12 cellular contexts compared by ENCODE assay signal in the genomic region with DNA sequence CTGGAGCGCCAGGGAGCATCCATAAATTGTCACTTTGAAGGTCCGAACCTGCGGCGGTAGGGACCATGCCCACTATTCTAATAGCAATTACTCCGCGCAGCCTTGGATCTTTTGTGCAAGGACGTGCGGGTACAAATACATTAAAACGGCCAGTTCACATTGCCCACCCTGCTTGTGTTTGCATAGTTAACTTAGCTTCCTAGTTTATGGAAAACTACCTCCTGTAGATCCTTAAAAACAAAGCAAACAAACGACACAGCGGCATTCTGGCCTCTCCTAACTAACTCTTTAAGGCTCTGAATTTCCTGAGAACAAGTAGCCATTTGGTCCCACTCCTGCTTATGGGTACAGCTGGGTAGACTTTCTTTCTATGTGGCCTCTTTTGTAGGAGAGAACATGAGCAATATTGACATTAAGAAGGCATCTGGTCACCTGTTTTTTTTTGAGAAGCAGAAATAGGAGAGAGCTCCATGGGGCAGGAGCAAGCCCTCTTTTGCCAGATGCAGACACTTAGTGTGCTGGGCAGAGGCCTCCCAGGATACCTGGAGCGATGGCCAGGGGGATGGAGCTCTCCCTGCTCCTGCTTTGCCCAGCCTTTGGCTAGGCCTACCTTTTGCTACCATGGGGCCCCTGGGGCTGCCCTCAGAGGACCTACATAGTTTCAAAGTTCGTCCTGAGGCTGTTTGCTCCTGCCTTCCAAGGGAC. TPM values are rescaled to one million over a fixed set of nuclear protein-coding genes. Genes with fewer than 3 reads are reported as not detected.
DNase-seq lines count a peak whose midpoint lies in the region; ATAC-seq, FAIRE-seq and TF ChIP-seq lines count a peak whose summit lies in the region.
"Had no signal": no experiment of that assay in that cellular context is flagged by ENCODE, and none has a peak within 500 bp of the region (broad histone marks: within the 10 kb centered on the region; RNA-seq: fewer than 3 reads in every experiment).

No MANE protein-coding gene starts in this region.

- peaks cover 46% of the 10 kb centered on the region for H3K27me3 Mint-ChIP-seq in activated naive CD4-positive, alpha-beta T cell treated with anti-CD3 and anti-CD28 coated beads, Interleukin-2, amount 10 ng/mL, durations not matched to agents 7 days and 5 days

- no peaks in the 10 kb centered on the region for H3K9me3 Mint-ChIP-seq in activated naive CD4-positive, alpha-beta T cell treated with anti-CD3 and anti-CD28 coated beads, Interleukin-2, amount 10 ng/mL, durations not matched to agents 7 days and 5 days
- H3K9me3 Mint-ChIP-seq in activated naive CD4-positive, alpha-beta T cell treated with anti-CD3 and anti-CD28 coated beads, Interleukin-2, amount 50 U/mL, for 72 hours: no peaks in the 10 kb centered on the region

- H4K20me1 ChIP-seq in PC-9 (ENCODE audit: insufficient read depth) (peaks cover 11% of the 10 kb centered on the region), smooth muscle cell (ENCODE audit: low read depth) (peaks cover 11% of the 10 kb centered on the region)

- H3K27ac ChIP-seq in PC-9 (peak overlapping the region; percentile 100), epithelial cell of prostate (peak overlapping the region; percentile 95), smooth muscle cell (ENCODE audit: low read depth) (peak overlapping the region; percentile 86), kidney (ENCODE audit: low read depth in 2 of 2, low read length in 2 of 2) (no peak overlapping the region)
- H3K27ac ChIP-seq: transverse colon had no signal

- no TSS peak for BruUV-seq in PC-9 (replicated peaks; lab: Mats Ljungman, UMichigan)

- POLR2A ChIA-PET in PC-9 (lab: Charles Lee; ENCODE audit: unreplicated experiment): interaction anchor here (0.6 kb wide), 1 partner anchor 549 kb away, joined by 14 read pairs; no protein-coding TSS in a partner anchor

- ATAC-seq in activated naive CD4-positive, alpha-beta T cell treated with anti-CD3 and anti-CD28 coated beads, Interleukin-2, amount 50 U/mL, for 72 hours: no peak
- ATAC-seq in GM21447 (IDR thresholded peaks at IDR 0.05; ENCODE audit: unreplicated experiment): no peak
- ATAC-seq: left lobe of liver had no signal

- peaks cover 53% of the 10 kb centered on the region for H3K4me1 Mint-ChIP-seq in activated naive CD4-positive, alpha-beta T cell treated with anti-CD3 and anti-CD28 coated beads, Interleukin-2, amount 10 ng/mL, durations not matched to agents 7 days and 5 days

- H3K79me2 ChIP-seq in PC-9 (ENCODE audit: low read depth): peaks cover 40% of the 10 kb centered on the region
- peaks cover 26% of the 10 kb centered on the region for H3K79me2 ChIP-seq in smooth muscle cell (ENCODE audit: low read depth)

- H3K27ac Mint-ChIP-seq in activated naive CD4-positive, alpha-beta T cell treated with anti-CD3 and anti-CD28 coated beads, Interleukin-2, amount 10 ng/mL, durations not matched to agents 7 days and 5 days: peak overlapping the region; percentile 61
- peak overlapping the region in 1 of 2 donors; percentile 29 for H3K27ac Mint-ChIP-seq in activated naive CD4-positive, alpha-beta T cell treated with anti-CD3 and anti-CD28 coated beads, Interleukin-2, amount 50 U/mL, for 72 hours
- H3K27ac Mint-ChIP-seq: activated B cell treated with CpG ODN at 0.5 μM for 24 hours had no signal

- no peaks in the 10 kb centered on the region for H3K9me2 ChIP-seq in PC-9 (ENCODE audit: insufficient read depth)

- CTCF ChIA-PET in activated naive CD4-positive, alpha-beta T cell treated with anti-CD3 and anti-CD28 coated beads, Interleukin-2, amount 10 ng/mL, durations not matched to agents 7 days and 5 days (lab: Charles Lee): interaction anchor here (0.7 to 7.1 kb wide), 6 partner anchors 31 to 642 kb away, joined by 3 to 139 read pairs (median 4); a partner anchor contains a TSS
- CTCF ChIA-PET in PC-9 (lab: Charles Lee): interaction anchor here (0.6 to 1.7 kb wide), 10 partner anchors 9 to 633 kb away, joined by 3 to 15 read pairs (median 3); no protein-coding TSS in a partner anchor

- H3K9ac ChIP-seq in smooth muscle cell (ENCODE audit: low read depth) (peak overlapping the region; percentile 78), kidney (ENCODE audit: low read length in 2 of 2) (no peak overlapping the region)

- no peaks in the 10 kb centered on the region for H3K27me3 ChIP-seq in PC-9 (ENCODE audit: insufficient read depth, low read depth)
- no peaks in the 10 kb centered on the region for H3K27me3 ChIP-seq in smooth muscle cell (ENCODE audit: low read depth)

- peak overlapping the region; percentile 66 for H3K4me2 ChIP-seq in PC-9
- H3K4me2 ChIP-seq in smooth muscle cell: peak overlapping the region; percentile 92

- intact Hi-C loops in PC-9 (cut with micrococcal nuclease; ENCODE audit: unreplicated experiment) (no loop called here), kidney (cut with DNase I) (no loop called here)

- FAIRE-seq in kidney (lab: Jason Lieb, UNC): no peak

- H3K4me3 Mint-ChIP-seq in activated naive CD4-positive, alpha-beta T cell treated with anti-CD3 and anti-CD28 coated beads, Interleukin-2, amount 10 ng/mL, durations not matched to agents 7 days and 5 days: peak overlapping the region; percentile 90
- H3K4me3 Mint-ChIP-seq: activated B cell treated with CpG ODN at 0.5 μM for 24 hours had no signal

- H3K9me3 ChIP-seq in PC-9 (ENCODE audit: insufficient read depth, low read depth) (no peaks in the 10 kb centered on the region), smooth muscle cell (replicated peaks; ENCODE audit: low read depth) (no peaks in the 10 kb centered on the region), kidney (ENCODE audit: control insufficient read depth in 1 of 2, low read length in 2 of 2) (no peaks in the 10 kb centered on the region)
- H3K9me3 ChIP-seq: transverse colon had no signal

- H3K4me1 ChIP-seq in PC-9 (replicated peaks; ENCODE audit: insufficient read depth) (peaks cover 57% of the 10 kb centered on the region), smooth muscle cell (ENCODE audit: low read depth) (peaks cover 16% of the 10 kb centered on the region), kidney (ENCODE audit: control insufficient read depth in 1 of 2, insufficient read depth in 1 of 2, low read depth in 1 of 2, low read length in 2 of 2) (peaks cover 3 to 20% of the 10 kb centered on the region in 2 donors)

- H3K36me3 Mint-ChIP-seq in activated naive CD4-positive, alpha-beta T cell treated with anti-CD3 and anti-CD28 coated beads, Interleukin-2, amount 10 ng/mL, durations not matched to agents 7 days and 5 days: peaks cover 24% of the 10 kb centered on the region
- peaks cover 16 to 46% of the 10 kb centered on the region in 2 donors for H3K36me3 Mint-ChIP-seq in activated naive CD4-positive, alpha-beta T cell treated with anti-CD3 and anti-CD28 coated beads, Interleukin-2, amount 50 U/mL, for 72 hours

- WGBS in smooth muscle cell (ENCODE audit: low lambda C conversion rate): 34% methylated on average over 13 of the region's 13 CpGs

- DNase-seq in activated naive CD4-positive, alpha-beta T cell treated with anti-CD3 and anti-CD28 coated beads, Interleukin-2, amount 10 ng/mL, durations not matched to agents 7 days and 5 days: no peak
- no peak for DNase-seq in activated naive CD4-positive, alpha-beta T cell treated with anti-CD3 and anti-CD28 coated beads, Interleukin-2, amount 50 U/mL, for 72 hours (ENCODE audit: low spot score in 2 of 2)
- DNase-seq in PC-9: no peak
- no peak for DNase-seq in epithelial cell of prostate (ENCODE audit: low read depth, low spot score)
- DNase-seq in smooth muscle cell (lab: John Stamatoyannopoulos, UW; ENCODE audit: unreplicated experiment): no peak
- no peak for DNase-seq in MV-4-11 (lab: John Stamatoyannopoulos, UW)
- no peak for DNase-seq in kidney
- DNase-seq: activated B cell treated with CpG ODN at 0.5 μM for 24 hours, NCI-H2171, transverse colon had no signal

- peaks cover 19% of the 10 kb centered on the region for H3K36me3 ChIP-seq in PC-9 (ENCODE audit: low read depth)
- no peaks in the 10 kb centered on the region for H3K36me3 ChIP-seq in smooth muscle cell (ENCODE audit: low read depth)
- H3K36me3 ChIP-seq in kidney (ENCODE audit: control insufficient read depth in 1 of 2, insufficient read depth in 2 of 2, low read length in 2 of 2): no peaks in the 10 kb centered on the region
- H3K36me3 ChIP-seq: transverse colon had no signal

- H2AFZ ChIP-seq in PC-9: peak overlapping the region; percentile 69; the same call in 1 of the 2 replicates
- peak overlapping the region; percentile 72 for H2AFZ ChIP-seq in smooth muscle cell (ENCODE audit: low read depth)

- TF ChIP-seq CTCF in PC-9 (conservative IDR thresholded peaks at IDR 0.05): 0 out of 2 replicates have a peak, but pooled peaks have one; percentile 6
- no peak for TF ChIP-seq CTCF in smooth muscle cell (IDR thresholded peaks at IDR 0.05; ENCODE audit: borderline replicate concordance, insufficient read depth, poor library complexity, severe bottlenecking)
- no peak for TF ChIP-seq CTCF in kidney (IDR thresholded peaks at IDR 0.05; ENCODE audit: borderline replicate concordance, extremely low read depth, insufficient read depth)

- H3F3A ChIP-seq in PC-9 (ENCODE audit: insufficient read depth, low read depth) (peaks cover 58% of the 10 kb centered on the region), smooth muscle cell (ENCODE audit: low read depth) (peaks cover 11% of the 10 kb centered on the region)

- H3K4me3 ChIP-seq in PC-9 (peak overlapping the region; percentile 40; the same call in 1 of the 2 replicates), smooth muscle cell (peak overlapping the region; percentile 56), kidney (ENCODE audit: low read length in 2 of 2) (no peak overlapping the region)

RNA-seq across cellular contexts. Expression of a gene that starts 2.1 kb away (rescaled TPM):
- total RNA-seq in activated naive CD4-positive, alpha-beta T cell treated with anti-CD3 and anti-CD28 coated beads, Interleukin-2, amount 50 U/mL, for 72 hours: 10 to 100 TPM in 1 of 2 donors, 1 to 10 TPM in 1; 4.2 to 39.5 TPM
- total RNA-seq in PC-9 (2021) (42.2 and 63.5 TPM in 2 replicates), smooth muscle cell (75.4 and 83.4 TPM in 2 replicates), kidney (2.7 TPM)
- polyA plus RNA-seq in smooth muscle cell (54.3 and 90.2 TPM in 2 replicates), kidney (ENCODE audit: insufficient read depth, low read depth, low replicate concordance) (2.1 TPM)

Comparison
In these comparisons a context has a peak if more than half of its experiments do, and no peak if none do; other contexts are left out.
1. H3K27ac ChIP-seq: peak in PC-9 (single experiment), epithelial cell of prostate (single experiment) and smooth muscle cell (single experiment); none in kidney (0 of 2).
2. H3K4me3 ChIP-seq: peak in PC-9 (single experiment) and smooth muscle cell (single experiment); none in kidney (0 of 2).